9 cellular contexts compared by ENCODE assay signal in genomic region chr7:1567082-1567771, GRCh38. TPM values are rescaled to one million over a fixed set of nuclear protein-coding genes. Genes with fewer than 3 reads are reported as not detected.
DNase-seq lines count a peak whose midpoint lies in the region; ATAC-seq lines count a peak whose summit lies in the region.
"Had no signal": no experiment of that assay in that cellular context is flagged by ENCODE, and none has a peak within 500 bp of the region (broad histone marks: within the 10 kb centered on the region; RNA-seq: fewer than 3 reads in every experiment).

No MANE protein-coding gene starts in this region.

- peaks cover 27% of the 10 kb centered on the region for H3K4me1 Mint-ChIP-seq in activated naive CD8-positive, alpha-beta T cell treated with anti-CD3 and anti-CD28 coated beads for 36 hours

- H3K27ac Mint-ChIP-seq in activated naive CD8-positive, alpha-beta T cell treated with anti-CD3 and anti-CD28 coated beads for 36 hours: no peak overlapping the region

- no peaks in the 10 kb centered on the region for H3K27me3 Mint-ChIP-seq in activated naive CD8-positive, alpha-beta T cell treated with anti-CD3 and anti-CD28 coated beads for 36 hours

- peaks cover 16% of the 10 kb centered on the region for H3K36me3 Mint-ChIP-seq in activated naive CD8-positive, alpha-beta T cell treated with anti-CD3 and anti-CD28 coated beads for 36 hours

- intact Hi-C loops in left colon (cut with DNase I, micrococcal nuclease): no loop called here

- DNase-seq in A172 (ENCODE audit: low spot score) (peak; percentile 94), GOT3 (lab: John Stamatoyannopoulos, UW) (peak; percentile 84), left colon (peak; percentile 74 to 80), NCI-H2227 (lab: John Stamatoyannopoulos, UW; ENCODE audit: unreplicated experiment) (no peak)
- DNase-seq in activated naive CD8-positive, alpha-beta T cell treated with anti-CD3 and anti-CD28 coated beads for 36 hours: no peak
- DNase-seq in stimulated activated CD4-positive, alpha-beta T cell treated with anti-CD3 and anti-CD28 coated beads, Interleukin-4, amount 100 ng/mL, for 1 hour: no peak
- DNase-seq: T-helper 1 cell had no signal

- H3K4me3 Mint-ChIP-seq in activated naive CD8-positive, alpha-beta T cell treated with anti-CD3 and anti-CD28 coated beads for 36 hours: peak overlapping the region; percentile 30

- ATAC-seq in left colon (peak; percentile 64), GM19328 (IDR thresholded peaks at IDR 0.05; ENCODE audit: unreplicated experiment) (no peak), HG02885 (IDR thresholded peaks at IDR 0.05; ENCODE audit: poor library complexity, unreplicated experiment) (no peak)

- H3K9me3 Mint-ChIP-seq in activated naive CD8-positive, alpha-beta T cell treated with anti-CD3 and anti-CD28 coated beads for 36 hours: no peaks in the 10 kb centered on the region

RNA-seq across cellular contexts. Expression of gene PSMG3, which starts 2.6 kb away (rescaled TPM):
- 91.0 and 138 TPM in 2 replicates for total RNA-seq in A172 (2014; rRNA removed; shearing (Covaris generic))
- 10 to 100 TPM; 55.1 to 57.0 TPM for total RNA-seq in activated naive CD8-positive, alpha-beta T cell treated with anti-CD3 and anti-CD28 coated beads for 36 hours
- 10 to 100 TPM; 29.3 to 35.0 TPM for total RNA-seq in left colon

RNA-seq across cellular contexts. Expression of gene TMEM184A, which starts 11.2 kb away (rescaled TPM):
- total RNA-seq in A172 (2014; rRNA removed; shearing (Covaris generic)): 2.7 and 3.6 TPM in 2 replicates
- under 1 TPM; 0.14 to 0.22 TPM for total RNA-seq in activated naive CD8-positive, alpha-beta T cell treated with anti-CD3 and anti-CD28 coated beads for 36 hours
- 10 to 100 TPM; 57.6 to 58.3 TPM for total RNA-seq in left colon

RNA-seq across cellular contexts. Expression of gene MAFK, which starts 36.7 kb away (rescaled TPM):
- 49.6 and 54.3 TPM in 2 replicates for total RNA-seq in A172 (2014; rRNA removed; shearing (Covaris generic))
- total RNA-seq in activated naive CD8-positive, alpha-beta T cell treated with anti-CD3 and anti-CD28 coated beads for 36 hours: 10 to 100 TPM; 39.1 to 43.7 TPM
- total RNA-seq in left colon: 10 to 100 TPM; 42.9 to 45.8 TPM

Comparison
In these comparisons a context has a peak if more than half of its experiments do, and no peak if none do; other contexts are left out.
1. DNase-seq: peak in A172 (single experiment), GOT3 (single experiment) and left colon (2 of 2); none in activated naive CD8-positive, alpha-beta T cell treated with anti-CD3 and anti-CD28 coated beads for 36 hours (single experiment), stimulated activated CD4-positive, alpha-beta T cell treated with anti-CD3 and anti-CD28 coated beads, Interleukin-4, amount 100 ng/mL, for 1 hour (single experiment) and NCI-H2227 (single experiment).
2. RNA of gene TMEM184A, which starts 11.2 kb away (total RNA-seq): 57.6 to 58.3 TPM in left colon; 2.7 to 3.6 TPM in A172 and 0.14 to 0.22 TPM in activated naive CD8-positive, alpha-beta T cell treated with anti-CD3 and anti-CD28 coated beads for 36 hours; every median in the first group is over 10 times any median in the second.